ENCODE assay signal across 17 cellular contexts in the genomic region with DNA sequence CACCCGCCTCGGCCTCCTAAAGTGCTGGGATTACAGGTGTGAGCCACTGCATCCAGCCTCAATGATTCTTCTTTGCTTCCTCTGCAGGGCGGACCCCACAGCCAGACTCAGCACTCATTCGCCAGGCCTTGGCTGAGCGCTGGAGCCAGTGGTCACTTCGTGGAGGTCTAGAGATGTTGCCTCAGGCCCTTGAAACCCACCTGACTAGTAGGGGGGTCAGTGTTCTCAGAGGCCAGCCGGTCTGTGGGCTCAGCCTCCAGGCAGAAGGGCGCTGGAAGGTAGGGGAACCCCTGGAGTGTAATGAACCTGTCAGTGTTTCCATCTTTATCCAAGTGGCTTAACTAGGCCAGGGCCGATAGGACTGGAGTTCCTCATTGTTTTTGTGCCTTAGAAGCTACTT. TPM values are rescaled to one million over a fixed set of nuclear protein-coding genes. Genes with fewer than 3 reads are reported as not detected.
A peak's percentile ranks its signal among the peaks of the same experiment; 100 is the strongest.
DNase-seq lines count a peak whose midpoint lies in the region; ATAC-seq and TF ChIP-seq lines count a peak whose summit lies in the region.
"Had no signal": no experiment of that assay in that cellular context is flagged by ENCODE, and none has a peak within 500 bp of the region (broad histone marks: within the 10 kb centered on the region; RNA-seq: fewer than 3 reads in every experiment).

No MANE protein-coding gene starts in this region.

- no peak for DNase-seq in T-helper 1 cell
- no peak for DNase-seq in natural killer cell treated with Interleukin-12 subunit alpha and Interleukin-12 subunit beta and Interleukin-15 and Interleukin-18, amount 100 ng/mL, for 72 hours (ENCODE audit: low spot score)
- DNase-seq in natural killer cell, result no peak
- no peak for DNase-seq in DMS153 (lab: John Stamatoyannopoulos, UW)
- DNase-seq: EL, H7, MG63, NCI-H1105 treated with DMSO at 0.1 percent for 48 hours, NCI-H187 treated with DMSO at 0.1 percent for 48 hours, NCI-H2171, NCI-H446 treated with DMSO at 0.1 percent for 48 hours, NCI-H774, PC-9 had no signal

- ATAC-seq in natural killer cell treated with Interleukin-12 subunit alpha and Interleukin-12 subunit beta and Interleukin-15 and Interleukin-18, amount 100 ng/mL, for 72 hours, result no peak
- ATAC-seq in natural killer cell (no peak), HG02798 (IDR thresholded peaks at IDR 0.05; ENCODE audit: poor library complexity, unreplicated experiment) (no peak), SK-N-SH treated with all-trans-retinoic acid at 6 μM for 48 hours (no peak)

- H3K4me3 Mint-ChIP-seq in T-helper 1 cell treated with Interleukin-12 subunit alpha and Interleukin-12 subunit beta and Interleukin-4 antibody, amounts not matched to agents 30 μg/mL and 1 μg/mL, for 36 hours, result peak overlapping the region; percentile 37
- H3K4me3 Mint-ChIP-seq in natural killer cell treated with Interleukin-12 subunit alpha and Interleukin-12 subunit beta and Interleukin-15 and Interleukin-18, amount 100 ng/mL, for 72 hours, result peak overlapping the region; percentile 92
- H3K4me3 Mint-ChIP-seq in natural killer cell, result no peak overlapping the region
- peak overlapping the region; percentile 83 to 94 (median 88) for H3K4me3 Mint-ChIP-seq in nephron

- intact Hi-C loops in natural killer cell (cut with micrococcal nuclease), result loop anchor here (5.0 kb wide), 1 partner anchor 33 kb away; a partner anchor contains a TSS

- TF ChIP-seq CTCF in natural killer cell (IDR thresholded peaks at IDR 0.05), result no peak
- no peak for TF ChIP-seq CTCF in nephron (IDR thresholded peaks at IDR 0.05; ENCODE audit: unreplicated experiment in 3 of 3)

- no peaks in the 10 kb centered on the region for H3K27me3 Mint-ChIP-seq in T-helper 1 cell treated with Interleukin-12 subunit alpha and Interleukin-12 subunit beta and Interleukin-4 antibody, amounts not matched to agents 30 μg/mL and 1 μg/mL, for 36 hours (ENCODE audit: low read depth)
- H3K27me3 Mint-ChIP-seq in natural killer cell treated with Interleukin-12 subunit alpha and Interleukin-12 subunit beta and Interleukin-15 and Interleukin-18, amount 100 ng/mL, for 72 hours, result no peaks in the 10 kb centered on the region
- H3K27me3 Mint-ChIP-seq in natural killer cell (ENCODE audit: low read depth in 2 of 2), result no peaks in the 10 kb centered on the region
- H3K27me3 Mint-ChIP-seq in nephron (ENCODE audit: low read depth), result no peaks in the 10 kb centered on the region

- peaks cover 26% of the 10 kb centered on the region for H3K4me1 Mint-ChIP-seq in T-helper 1 cell treated with Interleukin-12 subunit alpha and Interleukin-12 subunit beta and Interleukin-4 antibody, amounts not matched to agents 30 μg/mL and 1 μg/mL, for 36 hours (ENCODE audit: low read depth)
- H3K4me1 Mint-ChIP-seq in natural killer cell treated with Interleukin-12 subunit alpha and Interleukin-12 subunit beta and Interleukin-15 and Interleukin-18, amount 100 ng/mL, for 72 hours (ENCODE audit: low read depth in 2 of 2), result peaks cover 44 to 53% of the 10 kb centered on the region in 2 donors
- H3K4me1 Mint-ChIP-seq in natural killer cell (peaks cover 34 to 54% of the 10 kb centered on the region in 2 donors), nephron (peaks cover 31% of the 10 kb centered on the region)

- peaks cover 34% of the 10 kb centered on the region for H3K36me3 Mint-ChIP-seq in T-helper 1 cell treated with Interleukin-12 subunit alpha and Interleukin-12 subunit beta and Interleukin-4 antibody, amounts not matched to agents 30 μg/mL and 1 μg/mL, for 36 hours (ENCODE audit: low read depth)
- H3K36me3 Mint-ChIP-seq in natural killer cell treated with Interleukin-12 subunit alpha and Interleukin-12 subunit beta and Interleukin-15 and Interleukin-18, amount 100 ng/mL, for 72 hours, result peaks cover 26% of the 10 kb centered on the region
- H3K36me3 Mint-ChIP-seq in natural killer cell, result peaks cover 21% of the 10 kb centered on the region
- peaks cover 42% of the 10 kb centered on the region for H3K36me3 Mint-ChIP-seq in nephron (ENCODE audit: low read depth)

- H3K9me3 Mint-ChIP-seq in T-helper 1 cell treated with Interleukin-12 subunit alpha and Interleukin-12 subunit beta and Interleukin-4 antibody, amounts not matched to agents 30 μg/mL and 1 μg/mL, for 36 hours, result no peaks in the 10 kb centered on the region
- no peaks in the 10 kb centered on the region for H3K9me3 Mint-ChIP-seq in natural killer cell treated with Interleukin-12 subunit alpha and Interleukin-12 subunit beta and Interleukin-15 and Interleukin-18, amount 100 ng/mL, for 72 hours
- no peaks in the 10 kb centered on the region for H3K9me3 Mint-ChIP-seq in natural killer cell
- H3K9me3 Mint-ChIP-seq in nephron, result no peaks in the 10 kb centered on the region

- no peak overlapping the region for H3K27ac Mint-ChIP-seq in T-helper 1 cell treated with Interleukin-12 subunit alpha and Interleukin-12 subunit beta and Interleukin-4 antibody, amounts not matched to agents 30 μg/mL and 1 μg/mL, for 36 hours
- no peak overlapping the region for H3K27ac Mint-ChIP-seq in natural killer cell treated with Interleukin-12 subunit alpha and Interleukin-12 subunit beta and Interleukin-15 and Interleukin-18, amount 100 ng/mL, for 72 hours
- no peak overlapping the region for H3K27ac Mint-ChIP-seq in natural killer cell
- no peak overlapping the region for H3K27ac Mint-ChIP-seq in nephron

TF ChIP-seq in SK-N-SH treated with all-trans-retinoic acid at 6 μM for 48 hours, 23 proteins besides CTCF, POLR2A, EP300 and RAD21 (continues in another document):
- TF ChIP-seq ZNF8 (CRISPR knock-in tag; IDR thresholded peaks at IDR 0.05), result no peak
- TF ChIP-seq SNAI2 (CRISPR knock-in tag; IDR thresholded peaks at IDR 0.05), result no peak
- no peak for TF ChIP-seq ZC3H10 (CRISPR knock-in tag; IDR thresholded peaks at IDR 0.05)
- no peak for TF ChIP-seq ZNF70 (CRISPR knock-in tag; IDR thresholded peaks at IDR 0.05)
- TF ChIP-seq, protein P1, sequence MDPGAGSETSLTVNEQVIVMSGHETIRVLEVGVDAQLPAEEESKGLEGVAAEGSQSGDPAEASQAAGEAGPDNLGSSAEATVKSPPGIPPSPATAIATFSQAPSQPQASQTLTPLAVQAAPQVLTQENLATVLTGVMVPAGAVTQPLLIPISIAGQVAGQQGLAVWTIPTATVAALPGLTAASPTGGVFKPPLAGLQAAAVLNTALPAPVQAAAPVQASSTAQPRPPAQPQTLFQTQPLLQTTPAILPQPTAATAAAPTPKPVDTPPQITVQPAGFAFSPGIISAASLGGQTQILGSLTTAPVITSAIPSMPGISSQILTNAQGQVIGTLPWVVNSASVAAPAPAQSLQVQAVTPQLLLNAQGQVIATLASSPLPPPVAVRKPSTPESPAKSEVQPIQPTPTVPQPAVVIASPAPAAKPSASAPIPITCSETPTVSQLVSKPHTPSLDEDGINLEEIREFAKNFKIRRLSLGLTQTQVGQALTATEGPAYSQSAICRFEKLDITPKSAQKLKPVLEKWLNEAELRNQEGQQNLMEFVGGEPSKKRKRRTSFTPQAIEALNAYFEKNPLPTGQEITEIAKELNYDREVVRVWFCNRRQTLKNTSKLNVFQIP (CRISPR knock-in tag; IDR thresholded peaks at IDR 0.05; ENCODE audit: borderline replicate concordance, low read depth), result no peak
- no peak for TF ChIP-seq GLIS3 (CRISPR knock-in tag; IDR thresholded peaks at IDR 0.05)
- TF ChIP-seq, protein P2, sequence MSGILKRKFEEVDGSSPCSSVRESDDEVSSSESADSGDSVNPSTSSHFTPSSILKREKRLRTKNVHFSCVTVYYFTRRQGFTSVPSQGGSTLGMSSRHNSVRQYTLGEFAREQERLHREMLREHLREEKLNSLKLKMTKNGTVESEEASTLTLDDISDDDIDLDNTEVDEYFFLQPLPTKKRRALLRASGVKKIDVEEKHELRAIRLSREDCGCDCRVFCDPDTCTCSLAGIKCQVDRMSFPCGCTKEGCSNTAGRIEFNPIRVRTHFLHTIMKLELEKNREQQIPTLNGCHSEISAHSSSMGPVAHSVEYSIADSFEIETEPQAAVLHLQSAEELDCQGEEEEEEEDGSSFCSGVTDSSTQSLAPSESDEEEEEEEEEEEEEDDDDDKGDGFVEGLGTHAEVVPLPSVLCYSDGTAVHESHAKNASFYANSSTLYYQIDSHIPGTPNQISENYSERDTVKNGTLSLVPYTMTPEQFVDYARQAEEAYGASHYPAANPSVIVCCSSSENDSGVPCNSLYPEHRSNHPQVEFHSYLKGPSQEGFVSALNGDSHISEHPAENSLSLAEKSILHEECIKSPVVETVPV (CRISPR knock-in tag; IDR thresholded peaks at IDR 0.05), result no peak
- TF ChIP-seq ZNF565 (CRISPR knock-in tag; conservative IDR thresholded peaks at IDR 0.05; ENCODE audit: low read depth), result no peak
- TF ChIP-seq ESRRG (CRISPR knock-in tag; IDR thresholded peaks at IDR 0.05), result no peak
- TF ChIP-seq, protein P3, sequence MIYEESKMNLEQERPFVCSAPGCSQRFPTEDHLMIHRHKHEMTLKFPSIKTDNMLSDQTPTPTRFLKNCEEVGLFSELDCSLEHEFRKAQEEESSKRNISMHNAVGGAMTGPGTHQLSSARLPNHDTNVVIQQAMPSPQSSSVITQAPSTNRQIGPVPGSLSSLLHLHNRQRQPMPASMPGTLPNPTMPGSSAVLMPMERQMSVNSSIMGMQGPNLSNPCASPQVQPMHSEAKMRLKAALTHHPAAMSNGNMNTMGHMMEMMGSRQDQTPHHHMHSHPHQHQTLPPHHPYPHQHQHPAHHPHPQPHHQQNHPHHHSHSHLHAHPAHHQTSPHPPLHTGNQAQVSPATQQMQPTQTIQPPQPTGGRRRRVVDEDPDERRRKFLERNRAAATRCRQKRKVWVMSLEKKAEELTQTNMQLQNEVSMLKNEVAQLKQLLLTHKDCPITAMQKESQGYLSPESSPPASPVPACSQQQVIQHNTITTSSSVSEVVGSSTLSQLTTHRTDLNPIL (CRISPR knock-in tag; IDR thresholded peaks at IDR 0.05; ENCODE audit: low read depth), result no peak
- TF ChIP-seq BACH2 (CRISPR knock-in tag; IDR thresholded peaks at IDR 0.05; ENCODE audit: borderline replicate concordance), result no peak

RNA-seq across cellular contexts. Expression of a gene that starts 2.7 kb away (rescaled TPM):
- 10 to 100 TPM; 25.7 to 30.3 TPM for total RNA-seq in natural killer cell treated with Interleukin-12 subunit alpha and Interleukin-12 subunit beta and Interleukin-15 and Interleukin-18, amount 100 ng/mL, for 72 hours
- total RNA-seq in natural killer cell, result 10 to 100 TPM; 45.5 to 66.3 (median 57.4) TPM

RNA-seq across cellular contexts. Expression of a gene that starts 8.4 kb away (rescaled TPM):
- total RNA-seq in natural killer cell treated with Interleukin-12 subunit alpha and Interleukin-12 subunit beta and Interleukin-15 and Interleukin-18, amount 100 ng/mL, for 72 hours, result 10 to 100 TPM; 61.7 to 75.0 TPM
- total RNA-seq in natural killer cell, result 10 to 100 TPM; 58.4 to 62.2 (median 59.4) TPM

RNA-seq across cellular contexts. Expression of a gene that starts 9.6 kb away (rescaled TPM):
- total RNA-seq in natural killer cell treated with Interleukin-12 subunit alpha and Interleukin-12 subunit beta and Interleukin-15 and Interleukin-18, amount 100 ng/mL, for 72 hours, result 10 to 100 TPM; 21.2 to 29.0 TPM
- 10 to 100 TPM; 31.6 to 40.3 (median 35.3) TPM for total RNA-seq in natural killer cell

RNA-seq across cellular contexts. Expression of a gene that starts 15.1 kb away (rescaled TPM):
- total RNA-seq in natural killer cell treated with Interleukin-12 subunit alpha and Interleukin-12 subunit beta and Interleukin-15 and Interleukin-18, amount 100 ng/mL, for 72 hours, result 100 to 1,000 TPM; 100 to 114 TPM
- 100 to 1,000 TPM; 109 to 155 (median 117) TPM for total RNA-seq in natural killer cell

RNA-seq across cellular contexts. Expression of a gene that starts 29.9 kb away (rescaled TPM):
- under 1 TPM; 0.43 to 0.89 TPM for total RNA-seq in natural killer cell treated with Interleukin-12 subunit alpha and Interleukin-12 subunit beta and Interleukin-15 and Interleukin-18, amount 100 ng/mL, for 72 hours
- under 1 TPM; 0.14 to 0.20 (median 0.14) TPM for total RNA-seq in natural killer cell
- total RNA-seq: PC-9 had no signal
